In the genomic region with DNA sequence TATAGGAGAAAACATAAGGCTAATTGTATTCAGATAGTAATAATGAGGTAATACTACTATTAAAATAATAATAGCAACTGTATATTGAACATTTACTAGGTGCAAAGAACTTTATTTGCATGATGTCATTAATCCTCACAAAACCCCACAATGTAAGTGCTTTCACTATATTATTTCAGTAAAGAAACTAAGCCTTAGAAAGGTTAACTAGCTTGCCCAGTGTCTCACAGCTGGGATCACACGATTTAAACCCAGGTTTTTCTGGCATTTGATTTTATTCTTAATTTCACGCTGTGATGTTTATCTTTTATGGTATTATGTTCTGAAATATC, we compare ENCODE assay signal across 23 cellular contexts. TPM values are rescaled to one million over a fixed set of nuclear protein-coding genes. Genes with fewer than 3 reads are reported as not detected.
"Had no signal": no experiment of that assay in that cellular context is flagged by ENCODE, and none has a peak within 500 bp of the region (broad histone marks: within the 10 kb centered on the region; RNA-seq: fewer than 3 reads in every experiment).

No MANE protein-coding gene starts in this region.

- H3K27ac ChIP-seq: coronary artery, parathyroid adenoma, stomach, thoracic aorta, tibial nerve, upper lobe of right lung, uterus had no signal

- DNase-seq: dermis blood vessel endothelial cell; effector memory CD8-positive, alpha-beta T cell; immature natural killer cell; islet precursor cell; kidney glomerular epithelial cell; natural killer cell; stimulated activated CD4-positive, alpha-beta T cell treated with anti-CD3 and anti-CD28 coated beads, Interleukin-12 subunit alpha, Interleukin-12 subunit beta, amount 100 ng/mL, for 4 hours; stimulated activated CD4-positive, alpha-beta T cell treated with anti-CD3 and anti-CD28 coated beads, Interleukin-2, amount 100 ng/mL, for 24 hours; stimulated activated CD4-positive, alpha-beta T cell treated with anti-CD3 and anti-CD28 coated beads, Interleukin-4, amount 100 ng/mL, for 24 hours; stimulated activated naive CD4-positive, alpha-beta T cell treated with Interleukin-2 at 50 U/mL for 16 hours; stomach; upper lobe of right lung; uterus had no signal

- H3K27me3 ChIP-seq: stomach, tibial nerve, upper lobe of right lung, uterus had no signal

- H3K36me3 ChIP-seq: stomach, thoracic aorta, tibial nerve, upper lobe of right lung, uterus had no signal

- H3K4me3 Mint-ChIP-seq: effector memory CD8-positive, alpha-beta T cell; immature natural killer cell; memory B cell; natural killer cell; stimulated activated effector memory CD8-positive, alpha-beta T cell treated with anti-CD3 and anti-CD28 coated beads, Interleukin-12 subunit alpha, Interleukin-12 subunit beta, amount 100 ng/mL, for 72 hours had no signal

- H3K36me3 Mint-ChIP-seq: memory B cell; natural killer cell; stimulated activated effector memory CD8-positive, alpha-beta T cell treated with anti-CD3 and anti-CD28 coated beads, Interleukin-12 subunit alpha, Interleukin-12 subunit beta, amount 100 ng/mL, for 72 hours had no signal

- H3K27me3 Mint-ChIP-seq: effector memory CD8-positive, alpha-beta T cell; memory B cell; progenitor cell of endocrine pancreas had no signal

- H3K4me1 ChIP-seq: parathyroid adenoma, stomach, upper lobe of right lung, uterus had no signal

- H3K9me3 Mint-ChIP-seq: immature natural killer cell, memory B cell, natural killer cell had no signal

- ATAC-seq: effector memory CD8-positive, alpha-beta T cell; natural killer cell; sciatic nerve; stimulated activated effector memory CD8-positive, alpha-beta T cell treated with anti-CD3 and anti-CD28 coated beads, Interleukin-12 subunit alpha, Interleukin-12 subunit beta, amount 100 ng/mL, for 72 hours; upper lobe of right lung had no signal

- H3K4me1 Mint-ChIP-seq: memory B cell had no signal

- H3K9me3 ChIP-seq: stomach, thoracic aorta, tibial nerve, upper lobe of right lung, uterus had no signal

- H3K27ac Mint-ChIP-seq: effector memory CD8-positive, alpha-beta T cell; immature natural killer cell; memory B cell; natural killer cell; progenitor cell of endocrine pancreas; stimulated activated effector memory CD8-positive, alpha-beta T cell treated with anti-CD3 and anti-CD28 coated beads, Interleukin-12 subunit alpha, Interleukin-12 subunit beta, amount 100 ng/mL, for 72 hours had no signal

- H3K4me3 ChIP-seq: coronary artery, lung, smooth muscle cell, stomach, thoracic aorta, tibial nerve, upper lobe of right lung, uterus had no signal

RNA-seq across cellular contexts. Expression of gene JAKMIP2, which starts 50.0 kb away (rescaled TPM):
- total RNA-seq: dermis blood vessel endothelial cell had no signal
